ENCODE assay signal across 32 cellular contexts in genomic region chr14:100698719-100699448, GRCh38. TPM values are rescaled to one million over a fixed set of nuclear protein-coding genes. Genes with fewer than 3 reads are reported as not detected.
A peak's percentile ranks its signal among the peaks of the same experiment; 100 is the strongest.
DNase-seq lines count a peak whose midpoint lies in the region; ATAC-seq, FAIRE-seq and TF ChIP-seq lines count a peak whose summit lies in the region.
"Had no signal": no experiment of that assay in that cellular context is flagged by ENCODE, and none has a peak within 500 bp of the region (broad histone marks: within the 10 kb centered on the region; RNA-seq: fewer than 3 reads in every experiment).

No MANE protein-coding gene starts in this region.

- WGBS in smooth muscle cell (ENCODE audit: low lambda C conversion rate): 72% methylated on average over 14 of the region's 14 CpGs

- H3K4me3 Mint-ChIP-seq in IgD-negative memory B cell: no peak overlapping the region
- H3K4me3 Mint-ChIP-seq in activated CD4-positive, alpha-beta T cell treated with anti-CD3 and anti-CD28 coated beads, Interleukin-2, amount 10 ng/mL, durations not matched to agents 7 days and 5 days: no peak overlapping the region
- H3K4me3 Mint-ChIP-seq: activated naive CD8-positive, alpha-beta T cell; H9; immature natural killer cell; natural killer cell treated with Interleukin-12 subunit alpha and Interleukin-12 subunit beta and Interleukin-15 and Interleukin-18, amount 100 ng/mL, for 72 hours; stimulated activated naive B cell treated with anti-CD40 and anti-IgM and Interleukin-4, amounts not matched to agents 10 μg/mL and 1 μg/mL and 100 μg/mL, for 72 hours; T-helper 1 cell treated with Interleukin-12 subunit alpha and Interleukin-12 subunit beta and Interleukin-4 antibody, amounts not matched to agents 30 μg/mL and 1 μg/mL, for 36 hours had no signal

- POLR2A ChIA-PET in activated CD4-positive, alpha-beta T cell treated with anti-CD3 and anti-CD28 coated beads, Interleukin-2, amount 10 ng/mL, durations not matched to agents 7 days and 5 days (lab: Charles Lee): no interaction called here

- H3K9me3 ChIP-seq in WERI-Rb-1 (ENCODE audit: severe bottlenecking) (no peaks in the 10 kb centered on the region), smooth muscle cell (replicated peaks; ENCODE audit: low read depth) (no peaks in the 10 kb centered on the region)
- H3K9me3 ChIP-seq: colonic mucosa, ovary, SJSA1, upper lobe of left lung had no signal

- H3K36me3 Mint-ChIP-seq in IgD-negative memory B cell: no peaks in the 10 kb centered on the region
- H3K36me3 Mint-ChIP-seq in activated CD4-positive, alpha-beta T cell treated with anti-CD3 and anti-CD28 coated beads, Interleukin-2, amount 10 ng/mL, durations not matched to agents 7 days and 5 days (ENCODE audit: low read depth): no peaks in the 10 kb centered on the region
- H3K36me3 Mint-ChIP-seq: activated naive CD8-positive, alpha-beta T cell; immature natural killer cell; natural killer cell treated with Interleukin-12 subunit alpha and Interleukin-12 subunit beta and Interleukin-15 and Interleukin-18, amount 100 ng/mL, for 72 hours; stimulated activated naive B cell treated with anti-CD40 and anti-IgM and Interleukin-4, amounts not matched to agents 10 μg/mL and 1 μg/mL and 100 μg/mL, for 72 hours had no signal

- no peaks in the 10 kb centered on the region for H3K9me3 Mint-ChIP-seq in IgD-negative memory B cell
- H3K9me3 Mint-ChIP-seq in activated CD4-positive, alpha-beta T cell treated with anti-CD3 and anti-CD28 coated beads, Interleukin-2, amount 10 ng/mL, durations not matched to agents 7 days and 5 days: no peaks in the 10 kb centered on the region
- H3K9me3 Mint-ChIP-seq: immature natural killer cell; natural killer cell treated with Interleukin-12 subunit alpha and Interleukin-12 subunit beta and Interleukin-15 and Interleukin-18, amount 100 ng/mL, for 72 hours; T-helper 1 cell treated with Interleukin-12 subunit alpha and Interleukin-12 subunit beta and Interleukin-4 antibody, amounts not matched to agents 30 μg/mL and 1 μg/mL, for 36 hours had no signal

- H3K36me3 ChIP-seq in WERI-Rb-1: no peaks in the 10 kb centered on the region
- no peaks in the 10 kb centered on the region for H3K36me3 ChIP-seq in smooth muscle cell (ENCODE audit: low read depth)
- H3K36me3 ChIP-seq: colonic mucosa, ovary, SJSA1, upper lobe of left lung had no signal

- H3F3A ChIP-seq in smooth muscle cell (ENCODE audit: low read depth): peaks cover 36% of the 10 kb centered on the region

- CTCF ChIA-PET in activated CD4-positive, alpha-beta T cell treated with anti-CD3 and anti-CD28 coated beads, Interleukin-2, amount 10 ng/mL, durations not matched to agents 7 days and 5 days (lab: Charles Lee): interaction anchor here (0.5 to 1.2 kb wide), 2 partner anchors 9 to 98 kb away, joined by 3 read pairs; no protein-coding TSS in a partner anchor

- ATAC-seq in esophagus mucosa: no peak
- ATAC-seq: left cardiac atrium; natural killer cell treated with Interleukin-12 subunit alpha and Interleukin-12 subunit beta and Interleukin-15 and Interleukin-18, amount 100 ng/mL, for 72 hours; stimulated activated naive B cell treated with anti-CD40 and anti-IgM and Interleukin-4, amounts not matched to agents 10 μg/mL and 1 μg/mL and 100 μg/mL, for 72 hours had no signal

- H3K27me3 ChIP-seq in WERI-Rb-1 (ENCODE audit: insufficient read depth, low read depth, severe bottlenecking) (no peaks in the 10 kb centered on the region), smooth muscle cell (ENCODE audit: low read depth) (no peaks in the 10 kb centered on the region)
- H3K27me3 ChIP-seq: colonic mucosa, ovary, SJSA1, upper lobe of left lung had no signal

- H3K4me2 ChIP-seq in smooth muscle cell: peak overlapping the region; percentile 3

- FAIRE-seq in H54 (lab: Jason Lieb, UNC): no peak
- FAIRE-seq: GM19239 had no signal

- peak overlapping the region in 2 of 3 donors; percentile 85 to 86 for H3K27ac Mint-ChIP-seq in IgD-negative memory B cell
- H3K27ac Mint-ChIP-seq in activated CD4-positive, alpha-beta T cell treated with anti-CD3 and anti-CD28 coated beads, Interleukin-2, amount 10 ng/mL, durations not matched to agents 7 days and 5 days: no peak overlapping the region
- H3K27ac Mint-ChIP-seq: activated naive CD8-positive, alpha-beta T cell; immature natural killer cell; natural killer cell treated with Interleukin-12 subunit alpha and Interleukin-12 subunit beta and Interleukin-15 and Interleukin-18, amount 100 ng/mL, for 72 hours; stimulated activated naive B cell treated with anti-CD40 and anti-IgM and Interleukin-4, amounts not matched to agents 10 μg/mL and 1 μg/mL and 100 μg/mL, for 72 hours; T-helper 1 cell treated with Interleukin-12 subunit alpha and Interleukin-12 subunit beta and Interleukin-4 antibody, amounts not matched to agents 30 μg/mL and 1 μg/mL, for 36 hours had no signal

- no peak for TF ChIP-seq POLR2A in H54 (IDR thresholded peaks at IDR 0.05; ENCODE audit: low read depth, low read length)

- no peak overlapping the region for H3K9ac ChIP-seq in smooth muscle cell (ENCODE audit: low read depth)

- H3K27ac ChIP-seq in WERI-Rb-1: no peak overlapping the region
- H3K27ac ChIP-seq in smooth muscle cell (ENCODE audit: low read depth): no peak overlapping the region
- H3K27ac ChIP-seq: C4-2B, colonic mucosa, epithelial cell of prostate, ovary, SJSA1, upper lobe of left lung had no signal

- H3K4me3 ChIP-seq in WERI-Rb-1 (ENCODE audit: low read depth, low read length) (no peak overlapping the region), smooth muscle cell (no peak overlapping the region)
- H3K4me3 ChIP-seq: colonic mucosa, ovary, SJSA1, upper lobe of left lung had no signal

- TF ChIP-seq CTCF in WERI-Rb-1 (IDR thresholded peaks at IDR 0.05; ENCODE audit: low read depth, low read length) (no peak), smooth muscle cell (IDR thresholded peaks at IDR 0.05; ENCODE audit: borderline replicate concordance, insufficient read depth, poor library complexity, severe bottlenecking) (no peak)

- H3K79me2 ChIP-seq in smooth muscle cell (ENCODE audit: low read depth): no peaks in the 10 kb centered on the region

- DNase-seq in NCI-H82 (lab: John Stamatoyannopoulos, UW): peak; percentile 75
- DNase-seq in WERI-Rb-1: peak; percentile 53
- DNase-seq in smooth muscle cell (lab: John Stamatoyannopoulos, UW; ENCODE audit: unreplicated experiment): no peak
- no peak for DNase-seq in H54 (ENCODE audit: insufficient read length, low spot score)
- DNase-seq in activated CD4-positive, alpha-beta T cell treated with anti-CD3 and anti-CD28 coated beads, Interleukin-2, amount 10 ng/mL, durations not matched to agents 7 days and 5 days: no peak
- DNase-seq: activated CD4-positive, alpha-beta T cell treated with anti-CD3 and anti-CD28 coated beads for 4 hours; anterior cingulate cortex; colonic mucosa; DND-41; effector CD8-positive, alpha-beta T cell; H9; immature natural killer cell; Kasumi-1; left cardiac atrium; NCI-H1048; NCI-H1694; NCI-H748 treated with DMSO at 0.1 percent for 48 hours; ovary; RPMI8226; stimulated activated naive B cell treated with anti-CD40 and anti-IgM and Interleukin-4, amounts not matched to agents 10 μg/mL and 1 μg/mL and 100 μg/mL, for 72 hours; upper lobe of left lung had no signal

- H3K4me1 ChIP-seq in smooth muscle cell (ENCODE audit: low read depth): peaks cover 27% of the 10 kb centered on the region
- H3K4me1 ChIP-seq: colonic mucosa, upper lobe of left lung had no signal

- no peaks in the 10 kb centered on the region for H3K4me1 Mint-ChIP-seq in IgD-negative memory B cell
- H3K4me1 Mint-ChIP-seq in activated CD4-positive, alpha-beta T cell treated with anti-CD3 and anti-CD28 coated beads, Interleukin-2, amount 10 ng/mL, durations not matched to agents 7 days and 5 days: no peaks in the 10 kb centered on the region
- H3K4me1 Mint-ChIP-seq: immature natural killer cell; stimulated activated naive B cell treated with anti-CD40 and anti-IgM and Interleukin-4, amounts not matched to agents 10 μg/mL and 1 μg/mL and 100 μg/mL, for 72 hours had no signal

- H3K27me3 Mint-ChIP-seq in IgD-negative memory B cell: peaks cover 19% of the 10 kb centered on the region
- no peaks in the 10 kb centered on the region for H3K27me3 Mint-ChIP-seq in activated CD4-positive, alpha-beta T cell treated with anti-CD3 and anti-CD28 coated beads, Interleukin-2, amount 10 ng/mL, durations not matched to agents 7 days and 5 days
- H3K27me3 Mint-ChIP-seq: activated naive CD8-positive, alpha-beta T cell had no signal

- no peak overlapping the region for H2AFZ ChIP-seq in smooth muscle cell (ENCODE audit: low read depth)

- H4K20me1 ChIP-seq in smooth muscle cell (ENCODE audit: low read depth): no peaks in the 10 kb centered on the region

RNA-seq across cellular contexts. Expression of gene DLK1, which starts 27.8 kb away (rescaled TPM):
- polyA plus RNA-seq in IgD-negative memory B cell (not detected), smooth muscle cell (10,448 and 15,731 TPM in 2 replicates)
- total RNA-seq in smooth muscle cell (3,515 and 3,549 TPM in 2 replicates), esophagus mucosa (0.16 TPM)
- total RNA-seq in activated CD4-positive, alpha-beta T cell treated with anti-CD3 and anti-CD28 coated beads, Interleukin-2, amount 10 ng/mL, durations not matched to agents 7 days and 5 days: not detected
- total RNA-seq: lung microvascular endothelial cell; natural killer cell treated with Interleukin-12 subunit alpha and Interleukin-12 subunit beta and Interleukin-15 and Interleukin-18, amount 100 ng/mL, for 72 hours; renal cortical epithelial cell; SJSA1 had no signal
- polyA plus RNA-seq: immature natural killer cell had no signal

Comparison
In these comparisons a context has a peak if more than half of its experiments do, and no peak if none do; other contexts are left out.
1. DNase-seq: peak in NCI-H82 (single experiment) and WERI-Rb-1 (single experiment); none in smooth muscle cell (single experiment), H54 (single experiment) and activated CD4-positive, alpha-beta T cell treated with anti-CD3 and anti-CD28 coated beads, Interleukin-2, amount 10 ng/mL, durations not matched to agents 7 days and 5 days (single experiment).
2. RNA of gene DLK1, which starts 27.8 kb away (total RNA-seq): 3,515 to 3,549 TPM in smooth muscle cell; 0.16 TPM in esophagus mucosa (single experiment) and not detected in activated CD4-positive, alpha-beta T cell treated with anti-CD3 and anti-CD28 coated beads, Interleukin-2, amount 10 ng/mL, durations not matched to agents 7 days and 5 days; every median in the first group is over 1,000 times any median in the second.